Comparison of ENCODE assay signal across 14 cellular contexts in the genomic region with DNA sequence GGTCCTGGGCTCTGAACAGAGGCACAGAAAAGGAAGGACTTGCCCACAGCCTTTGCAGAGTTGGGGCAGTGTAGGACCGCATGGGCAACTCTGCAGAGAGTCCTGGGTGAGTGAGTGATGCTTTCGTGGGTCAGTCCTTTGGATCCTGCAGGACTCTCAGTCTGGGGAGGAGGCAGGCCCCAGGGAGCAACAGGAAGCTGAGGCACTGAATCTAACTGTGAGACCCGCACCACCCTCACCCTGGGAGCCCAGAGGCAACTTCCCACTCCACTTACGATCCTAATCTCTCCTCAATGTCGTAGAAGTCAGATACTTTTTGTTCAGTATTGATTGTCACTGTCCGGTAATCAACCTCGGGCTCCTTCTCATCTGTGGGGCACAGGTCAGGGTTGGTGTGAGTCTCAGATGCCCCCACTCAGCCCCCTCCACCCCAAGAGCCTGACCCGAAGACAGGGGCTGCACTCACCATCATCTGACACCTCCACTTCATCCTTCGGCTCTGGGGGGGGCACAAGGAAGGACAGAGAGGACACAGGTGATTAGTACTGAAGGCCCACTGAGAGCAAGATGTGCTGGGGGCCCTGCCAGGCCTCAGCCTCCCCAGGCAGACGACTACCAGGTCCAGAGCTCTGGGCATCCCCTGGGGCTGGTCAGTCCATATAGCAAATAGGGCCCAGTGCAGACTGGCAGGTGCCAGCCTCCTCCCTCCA.
DNase-seq lines count a peak whose midpoint lies in the region; FAIRE-seq and TF ChIP-seq lines count a peak whose summit lies in the region.
"Had no signal": no experiment of that assay in that cellular context is flagged by ENCODE, and none has a peak within 500 bp of the region (broad histone marks: within the 10 kb centered on the region; RNA-seq: fewer than 3 reads in every experiment).

No MANE protein-coding gene starts in this region.

- intact Hi-C loops in sigmoid colon (cut with DNase I) (no loop called here), uterus (cut with DNase I; ENCODE audit: low total_unique reads) (no loop called here)

- FAIRE-seq in RCC 7860 (lab: Jason Lieb, UNC): no peak
- FAIRE-seq: GM12878, GM18507 had no signal

- TF ChIP-seq CTCF in coronary artery (IDR thresholded peaks at IDR 0.05) (no peak), sigmoid colon (IDR thresholded peaks at IDR 0.05) (no peak), uterus (IDR thresholded peaks at IDR 0.05) (no peak)

- TF ChIP-seq POLR2A in sigmoid colon (IDR thresholded peaks at IDR 0.05) (no peak), uterus (IDR thresholded peaks at IDR 0.05) (no peak)

- H3K36me3 ChIP-seq in sigmoid colon: peaks cover 22 to 89% (median 45%) of the 10 kb centered on the region in 4 donors
- H3K36me3 ChIP-seq in uterus: no peaks in the 10 kb centered on the region

- 87% methylated on average over 10 of the region's 10 CpGs for WGBS in sigmoid colon, 2 donors

- H3K4me1 ChIP-seq in sigmoid colon: peaks cover 0 to 99% (median 82%) of the 10 kb centered on the region in 4 donors
- H3K4me1 ChIP-seq in uterus: peaks cover 8 to 20% of the 10 kb centered on the region in 2 donors

- H3K9me3 ChIP-seq in sigmoid colon (no peaks in the 10 kb centered on the region), uterus (no peaks in the 10 kb centered on the region)
- H3K9me3 ChIP-seq: BLaER1 treated with 17β-estradiol and CSF1 and Interleukin-3, amounts not matched to agents 10 nM and 100 nM had no signal

- no peak for TF ChIP-seq EP300 in sigmoid colon (IDR thresholded peaks at IDR 0.05)

- H3K4me3 ChIP-seq in coronary artery (no peak overlapping the region), sigmoid colon (no peak overlapping the region), uterus (no peak overlapping the region)
- H3K4me3 ChIP-seq: BLaER1 treated with 17β-estradiol and CSF1 and Interleukin-3, amounts not matched to agents 10 nM and 100 nM; GM12878 had no signal

- peak overlapping the region; percentile 23 to 61 for H3K27ac ChIP-seq in coronary artery
- peak overlapping the region; percentile 89 to 98 (median 94) for H3K27ac ChIP-seq in sigmoid colon
- peak overlapping the region; percentile 13 to 29 for H3K27ac ChIP-seq in uterus
- H3K27ac ChIP-seq: BLaER1 treated with 17β-estradiol and CSF1 and Interleukin-3, amounts not matched to agents 10 nM and 100 nM; HL-60 had no signal

- DNase-seq in coronary artery (ENCODE audit: low spot score): peak; percentile 68
- DNase-seq in mesenteric fat pad (ENCODE audit: low spot score): peak; percentile 76
- DNase-seq in sigmoid colon: no peak
- no peak for DNase-seq in uterus
- DNase-seq in GM03348 (ENCODE audit: low spot score): no peak
- no peak for DNase-seq in NCI-H1930 (lab: John Stamatoyannopoulos, UW)
- DNase-seq in RCC 7860 (ENCODE audit: low spot score): no peak
- DNase-seq: ACHN; CD4-positive, CD25-positive, alpha-beta regulatory T cell; DMS 273 treated with DMSO at 0.1 percent for 48 hours had no signal

- no peaks in the 10 kb centered on the region for H3K27me3 ChIP-seq in sigmoid colon
- H3K27me3 ChIP-seq in uterus: no peaks in the 10 kb centered on the region
- H3K27me3 ChIP-seq: BLaER1 treated with 17β-estradiol and CSF1 and Interleukin-3, amounts not matched to agents 10 nM and 100 nM had no signal

Comparison
In these comparisons a context has a peak if more than half of its experiments do, and no peak if none do; other contexts are left out.
1. DNase-seq: peak in coronary artery (single experiment) and mesenteric fat pad (single experiment); none in sigmoid colon (single experiment), uterus (0 of 2), GM03348 (single experiment), NCI-H1930 (0 of 2) and RCC 7860 (single experiment).
2. H3K27ac ChIP-seq: peak in every context shown above with its lines; median percentile 94 in sigmoid colon; 42 in coronary artery; 21 in uterus.